Comparison of ENCODE assay signal across 9 cellular contexts in the genomic region with DNA sequence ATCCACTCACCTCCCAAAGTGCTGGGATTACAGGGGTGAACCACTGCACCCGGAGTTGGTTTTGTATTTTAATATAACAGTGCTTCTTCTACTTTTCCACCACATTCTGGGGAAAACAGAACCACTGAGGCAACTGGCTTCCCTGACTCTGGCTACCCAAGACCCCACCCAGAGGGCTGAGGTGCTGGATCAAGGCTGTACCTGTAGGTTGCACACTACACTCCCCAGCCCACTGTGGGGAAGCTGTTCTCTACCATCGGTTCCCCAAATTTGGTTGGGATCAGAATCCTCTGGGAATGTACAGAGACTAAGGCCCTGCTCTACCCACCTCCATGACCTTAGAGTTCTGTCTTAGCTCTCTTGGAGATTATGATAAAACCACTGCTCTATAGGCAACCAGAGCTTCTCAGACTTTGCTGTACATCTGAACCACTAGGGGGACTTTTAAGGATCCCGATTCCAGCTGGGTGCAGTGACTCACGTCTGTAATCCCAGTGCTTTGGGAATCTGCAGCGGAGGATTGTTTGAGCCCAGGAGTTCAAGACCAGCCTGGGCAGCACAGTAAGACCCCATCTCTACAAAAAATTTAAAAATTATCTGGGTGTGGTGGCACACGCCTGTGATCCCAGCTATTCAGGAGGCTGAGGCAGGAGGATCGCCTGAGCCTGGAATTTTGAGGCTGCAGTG. TPM values are rescaled to one million over a fixed set of nuclear protein-coding genes. Genes with fewer than 3 reads are reported as not detected.
DNase-seq lines count a peak whose midpoint lies in the region; ATAC-seq and TF ChIP-seq lines count a peak whose summit lies in the region.
"Had no signal": no experiment of that assay in that cellular context is flagged by ENCODE, and none has a peak within 500 bp of the region (broad histone marks: within the 10 kb centered on the region; RNA-seq: fewer than 3 reads in every experiment).

No MANE protein-coding gene starts in this region.

- H3K27ac ChIP-seq in brain microvascular endothelial cell, result no peak overlapping the region

- H3K36me3 ChIP-seq in MG63, result no peaks in the 10 kb centered on the region
- no peaks in the 10 kb centered on the region for H3K36me3 ChIP-seq in brain microvascular endothelial cell (replicated peaks)

- peaks cover 7% of the 10 kb centered on the region for H3K27me3 Mint-ChIP-seq in nephron progenitor cell (ENCODE audit: low read depth, poor library complexity)

- DNase-seq in GM04504 (ENCODE audit: low read depth) (peak; percentile 13), MG63 (peak; percentile 60), brain microvascular endothelial cell (peak; percentile 60), nephron progenitor cell (no peak)
- DNase-seq in stimulated activated naive CD8-positive, alpha-beta T cell treated with anti-CD3 and anti-CD28 coated beads, Interleukin-15, Interleukin-2, amounts not matched to agents 100 U/mL and 50 U/mL, for 24 hours, result no peak
- DNase-seq in activated naive CD4-positive, alpha-beta T cell treated with anti-CD3 and anti-CD28 coated beads, Interleukin-2, amount 50 U/mL, for 72 hours (ENCODE audit: low spot score in 2 of 2), result no peak
- DNase-seq: NCI-H187 had no signal

- TF ChIP-seq CTCF in brain microvascular endothelial cell (IDR thresholded peaks at IDR 0.05; ENCODE audit: low read depth, low read length, missing control alignments) (peak; percentile 65), nephron progenitor cell (IDR thresholded peaks at IDR 0.05) (peak; percentile 12)

- in situ Hi-C loops in brain microvascular endothelial cell (cut with HindIII; ENCODE audit: low pct_ligation_motif_present, low sequenced_read_pairs), result no loop called here

- peaks cover under 1% of the 10 kb centered on the region for H3K9me3 Mint-ChIP-seq in nephron progenitor cell
- H3K9me3 Mint-ChIP-seq in activated naive CD4-positive, alpha-beta T cell treated with anti-CD3 and anti-CD28 coated beads, Interleukin-2, amount 50 U/mL, for 72 hours, result no peaks in the 10 kb centered on the region

- H3K4me3 Mint-ChIP-seq in nephron progenitor cell, result no peak overlapping the region

- H3K27me3 ChIP-seq in MG63 (no peaks in the 10 kb centered on the region), brain microvascular endothelial cell (replicated peaks) (no peaks in the 10 kb centered on the region)

- H3K36me3 Mint-ChIP-seq in nephron progenitor cell (ENCODE audit: low read depth), result no peaks in the 10 kb centered on the region
- H3K36me3 Mint-ChIP-seq in activated naive CD4-positive, alpha-beta T cell treated with anti-CD3 and anti-CD28 coated beads, Interleukin-2, amount 50 U/mL, for 72 hours, result no peaks in the 10 kb centered on the region

- no peaks in the 10 kb centered on the region for H3K9me3 ChIP-seq in MG63

- H3K4me3 ChIP-seq in MG63 (no peak overlapping the region), brain microvascular endothelial cell (ENCODE audit: low read depth, low read length) (no peak overlapping the region)

- H3K4me1 Mint-ChIP-seq in nephron progenitor cell, result no peaks in the 10 kb centered on the region

- H3K27ac Mint-ChIP-seq in nephron progenitor cell, result no peak overlapping the region
- no peak overlapping the region for H3K27ac Mint-ChIP-seq in activated naive CD4-positive, alpha-beta T cell treated with anti-CD3 and anti-CD28 coated beads, Interleukin-2, amount 50 U/mL, for 72 hours

- ATAC-seq in GM19035 (IDR thresholded peaks at IDR 0.05; ENCODE audit: unreplicated experiment), result no peak
- ATAC-seq in stimulated activated naive CD8-positive, alpha-beta T cell treated with anti-CD3 and anti-CD28 coated beads, Interleukin-15, Interleukin-2, amounts not matched to agents 100 U/mL and 50 U/mL, for 24 hours, result no peak
- ATAC-seq in activated naive CD4-positive, alpha-beta T cell treated with anti-CD3 and anti-CD28 coated beads, Interleukin-2, amount 50 U/mL, for 72 hours, result no peak
- no peak for ATAC-seq in HG02678 (IDR thresholded peaks at IDR 0.05; ENCODE audit: unreplicated experiment)

RNA-seq across cellular contexts. Expression of a gene that starts 51.6 kb away (rescaled TPM):
- total RNA-seq in MG63 (2014; rRNA removed; shearing (Covaris generic); ENCODE audit: low replicate concordance), result 6.1 and 28.7 TPM in 2 replicates
- under 1 TPM; 0.70 to 0.75 TPM for total RNA-seq in activated naive CD4-positive, alpha-beta T cell treated with anti-CD3 and anti-CD28 coated beads, Interleukin-2, amount 50 U/mL, for 72 hours

Comparison
In these comparisons a context has a peak if more than half of its experiments do, and no peak if none do; other contexts are left out.
1. DNase-seq: peak in GM04504 (single experiment), MG63 (single experiment) and brain microvascular endothelial cell (single experiment); none in nephron progenitor cell (single experiment), stimulated activated naive CD8-positive, alpha-beta T cell treated with anti-CD3 and anti-CD28 coated beads, Interleukin-15, Interleukin-2, amounts not matched to agents 100 U/mL and 50 U/mL, for 24 hours (single experiment) and activated naive CD4-positive, alpha-beta T cell treated with anti-CD3 and anti-CD28 coated beads, Interleukin-2, amount 50 U/mL, for 72 hours (0 of 2).